Comparison of ENCODE assay signal across 8 cellular contexts in genomic region chr19:4909172-4909896, GRCh38. TPM values are rescaled to one million over a fixed set of nuclear protein-coding genes. Genes with fewer than 3 reads are reported as not detected.
DNase-seq lines count a peak whose midpoint lies in the region; ATAC-seq and TF ChIP-seq lines count a peak whose summit lies in the region.

UHRF1 (plus strand) TSS chr19:4909501; CDS start chr19:4910886, 1,385 bp downstream.

- no peak within 1 kb of the TSS for H3K23ac ChIP-seq in trophoblast cell (ENCODE audit: low read length)

- peak within 1 kb of the TSS; percentile 72 for H4K8ac ChIP-seq in trophoblast cell (ENCODE audit: low read depth, low read length)

- H3K27ac ChIP-seq in WERI-Rb-1: peak within 1 kb of the TSS; percentile 98
- H3K27ac ChIP-seq in trophoblast cell (ENCODE audit: low read depth, low read length): peak within 1 kb of the TSS; percentile 9

- WGBS in trophoblast cell (ENCODE audit: extremely low coverage, insufficient coverage, insufficient read length): no CpG with 5 or more reads among the region's 87 CpGs

- TF ChIP-seq POLR2A in erythroblast (IDR thresholded peaks at IDR 0.05; ENCODE audit: low read length): peak; percentile 16

- H4K91ac ChIP-seq in trophoblast cell (ENCODE audit: low read depth, low read length): peak within 1 kb of the TSS; percentile 79

- peak within 1 kb of the TSS; percentile 55 for H2BK120ac ChIP-seq in trophoblast cell (ENCODE audit: insufficient read depth, low read length, poor library complexity)

- H3K79me2 ChIP-seq in trophoblast cell (ENCODE audit: control insufficient read depth, insufficient read depth, low read length, poor library complexity): peaks cover 4% of the 10 kb centered on the region

- H3K9ac ChIP-seq in trophoblast cell (ENCODE audit: low read length): peak within 1 kb of the TSS; percentile 87

- peak within 1 kb of the TSS; percentile 95 for H3K4me2 ChIP-seq in trophoblast cell (ENCODE audit: low read length)

- DNase-seq in DMS153 treated with DMSO at 0.1 percent for 48 hours (lab: John Stamatoyannopoulos, UW; ENCODE audit: unreplicated experiment): peak; percentile 27
- peak; percentile 84 to 91 (median 87) for DNase-seq in NCI-H1417 (lab: John Stamatoyannopoulos, UW)
- peak; percentile 91 for DNase-seq in WERI-Rb-1
- DNase-seq in erythroblast (lab: John Stamatoyannopoulos, UW): peak; percentile 67 to 77
- no peak for DNase-seq in trophoblast cell
- no peak for DNase-seq in GOT3 (lab: John Stamatoyannopoulos, UW)

- H3K18ac ChIP-seq in trophoblast cell (ENCODE audit: low read length): peak within 1 kb of the TSS; percentile 73

- peaks cover 45% of the 10 kb centered on the region for H3K36me3 ChIP-seq in WERI-Rb-1
- H3K36me3 ChIP-seq in trophoblast cell (ENCODE audit: control insufficient read depth in 1 of 2, insufficient read depth in 2 of 2, low read length in 2 of 2): peaks cover 9 to 13% of the 10 kb centered on the region in 2 experiments

- no peak for TF ChIP-seq CTCF in WERI-Rb-1 (IDR thresholded peaks at IDR 0.05; ENCODE audit: low read depth, low read length)

- no peak within 1 kb of the TSS for H2BK12ac ChIP-seq in trophoblast cell (ENCODE audit: low read length)

- peak within 1 kb of the TSS; percentile 66 for H3K4ac ChIP-seq in trophoblast cell (ENCODE audit: low read depth, low read length)

- H3K4me1 ChIP-seq in trophoblast cell (ENCODE audit: control insufficient read depth in 1 of 2, insufficient read depth in 2 of 2, low read length in 2 of 2): peaks cover 11 to 13% of the 10 kb centered on the region in 2 experiments

- H3K4me3 ChIP-seq in WERI-Rb-1 (ENCODE audit: low read depth, low read length): peak within 1 kb of the TSS; percentile 87
- peak within 1 kb of the TSS; percentile 94 for H3K4me3 ChIP-seq in trophoblast cell (ENCODE audit: low read depth, low read length)

- peak within 1 kb of the TSS; percentile 69 for H2BK5ac ChIP-seq in trophoblast cell (ENCODE audit: low read depth, low read length, poor library complexity)

- peak within 1 kb of the TSS; percentile 86 for H3K14ac ChIP-seq in trophoblast cell (ENCODE audit: low read length)

- H3K79me1 ChIP-seq in trophoblast cell (ENCODE audit: low read length): peaks cover 7% of the 10 kb centered on the region

- ATAC-seq in GM21528 (IDR thresholded peaks at IDR 0.05; ENCODE audit: low FRiP score, unreplicated experiment) (peak; percentile 28), GM21360 (IDR thresholded peaks at IDR 0.05; ENCODE audit: unreplicated experiment) (no peak)

- no peaks in the 10 kb centered on the region for H3K27me3 ChIP-seq in WERI-Rb-1 (ENCODE audit: insufficient read depth, low read depth, severe bottlenecking)
- no peaks in the 10 kb centered on the region for H3K27me3 ChIP-seq in trophoblast cell (ENCODE audit: insufficient read depth, low read length)

- H2AK5ac ChIP-seq in trophoblast cell (ENCODE audit: low read length): no peak within 1 kb of the TSS

- peak within 1 kb of the TSS; percentile 64 for H4K12ac ChIP-seq in trophoblast cell (ENCODE audit: low read depth, low read length)

- no peaks in the 10 kb centered on the region for H3K9me3 ChIP-seq in WERI-Rb-1 (ENCODE audit: severe bottlenecking)
- no peaks in the 10 kb centered on the region for H3K9me3 ChIP-seq in trophoblast cell (ENCODE audit: insufficient read depth, low read depth, low read length)

- peak within 1 kb of the TSS; percentile 97 for H2AFZ ChIP-seq in trophoblast cell (ENCODE audit: insufficient read depth, low read length, poor library complexity)

RNA-seq across cellular contexts. Expression of gene UHRF1, which starts in this region (rescaled TPM):
- polyA plus RNA-seq in trophoblast cell (2013): 15.1 and 16.0 TPM in 2 replicates

Comparison
In these comparisons a context has a peak if more than half of its experiments do, and no peak if none do; other contexts are left out.
1. DNase-seq: peak in DMS153 treated with DMSO at 0.1 percent for 48 hours (single experiment), NCI-H1417 (3 of 3), WERI-Rb-1 (single experiment) and erythroblast (2 of 2); none in trophoblast cell (0 of 2) and GOT3 (single experiment).